In the genomic region with DNA sequence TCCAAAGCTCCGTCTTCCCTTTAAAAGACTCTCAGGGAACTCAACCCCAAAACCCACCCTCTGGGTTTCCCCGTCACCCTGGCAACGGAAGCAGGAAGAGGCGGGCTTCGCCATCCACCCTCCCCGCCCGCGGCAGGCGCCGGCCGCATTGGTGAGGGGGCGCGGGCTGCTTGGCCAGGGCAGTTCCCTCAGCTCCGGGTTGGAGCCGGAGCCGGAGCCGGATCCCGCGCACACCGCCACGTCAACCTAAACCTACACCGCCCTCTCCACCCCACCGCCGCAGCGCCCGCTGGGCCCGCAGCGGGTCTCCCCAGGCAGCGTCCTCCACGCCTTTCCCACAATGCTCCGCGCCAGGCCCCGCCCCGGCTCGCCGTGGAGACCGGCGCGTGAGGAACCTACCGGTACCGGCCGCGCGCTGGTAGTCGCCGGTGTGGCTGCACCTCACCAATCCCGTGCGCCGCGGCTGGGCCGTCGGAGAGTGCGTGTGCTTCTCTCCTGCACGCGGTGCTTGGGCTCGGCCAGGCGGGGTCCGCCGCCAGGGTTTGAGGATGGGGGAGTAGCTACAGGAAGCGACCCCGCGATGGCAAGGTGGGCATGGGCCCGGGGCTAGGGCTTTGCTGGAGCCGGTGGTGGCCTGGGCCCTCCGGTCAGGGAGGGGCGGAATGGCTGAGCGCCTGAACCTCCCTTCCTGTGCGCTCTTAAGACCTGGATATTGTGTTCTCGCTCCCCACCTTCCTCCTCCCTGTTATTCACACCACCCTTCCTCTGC, we compare ENCODE assay signal across 1 cellular context.
A peak's percentile ranks its signal among the peaks of the same experiment; 100 is the strongest.
TF ChIP-seq lines count a peak whose summit lies in the region.

A gene with protein sequence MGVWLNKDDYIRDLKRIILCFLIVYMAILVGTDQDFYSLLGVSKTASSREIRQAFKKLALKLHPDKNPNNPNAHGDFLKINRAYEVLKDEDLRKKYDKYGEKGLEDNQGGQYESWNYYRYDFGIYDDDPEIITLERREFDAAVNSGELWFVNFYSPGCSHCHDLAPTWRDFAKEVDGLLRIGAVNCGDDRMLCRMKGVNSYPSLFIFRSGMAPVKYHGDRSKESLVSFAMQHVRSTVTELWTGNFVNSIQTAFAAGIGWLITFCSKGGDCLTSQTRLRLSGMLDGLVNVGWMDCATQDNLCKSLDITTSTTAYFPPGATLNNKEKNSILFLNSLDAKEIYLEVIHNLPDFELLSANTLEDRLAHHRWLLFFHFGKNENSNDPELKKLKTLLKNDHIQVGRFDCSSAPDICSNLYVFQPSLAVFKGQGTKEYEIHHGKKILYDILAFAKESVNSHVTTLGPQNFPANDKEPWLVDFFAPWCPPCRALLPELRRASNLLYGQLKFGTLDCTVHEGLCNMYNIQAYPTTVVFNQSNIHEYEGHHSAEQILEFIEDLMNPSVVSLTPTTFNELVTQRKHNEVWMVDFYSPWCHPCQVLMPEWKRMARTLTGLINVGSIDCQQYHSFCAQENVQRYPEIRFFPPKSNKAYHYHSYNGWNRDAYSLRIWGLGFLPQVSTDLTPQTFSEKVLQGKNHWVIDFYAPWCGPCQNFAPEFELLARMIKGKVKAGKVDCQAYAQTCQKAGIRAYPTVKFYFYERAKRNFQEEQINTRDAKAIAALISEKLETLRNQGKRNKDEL (plus strand): TSS at position 362 of the 769 bp plus-strand sequence. CDS start 1,830 bp downstream, outside the sequence.

TF ChIP-seq in HepG2, 621 proteins besides CTCF, POLR2A, EP300 and RAD21 (continued from another document and continues in another):
- TF ChIP-seq, protein P1, sequence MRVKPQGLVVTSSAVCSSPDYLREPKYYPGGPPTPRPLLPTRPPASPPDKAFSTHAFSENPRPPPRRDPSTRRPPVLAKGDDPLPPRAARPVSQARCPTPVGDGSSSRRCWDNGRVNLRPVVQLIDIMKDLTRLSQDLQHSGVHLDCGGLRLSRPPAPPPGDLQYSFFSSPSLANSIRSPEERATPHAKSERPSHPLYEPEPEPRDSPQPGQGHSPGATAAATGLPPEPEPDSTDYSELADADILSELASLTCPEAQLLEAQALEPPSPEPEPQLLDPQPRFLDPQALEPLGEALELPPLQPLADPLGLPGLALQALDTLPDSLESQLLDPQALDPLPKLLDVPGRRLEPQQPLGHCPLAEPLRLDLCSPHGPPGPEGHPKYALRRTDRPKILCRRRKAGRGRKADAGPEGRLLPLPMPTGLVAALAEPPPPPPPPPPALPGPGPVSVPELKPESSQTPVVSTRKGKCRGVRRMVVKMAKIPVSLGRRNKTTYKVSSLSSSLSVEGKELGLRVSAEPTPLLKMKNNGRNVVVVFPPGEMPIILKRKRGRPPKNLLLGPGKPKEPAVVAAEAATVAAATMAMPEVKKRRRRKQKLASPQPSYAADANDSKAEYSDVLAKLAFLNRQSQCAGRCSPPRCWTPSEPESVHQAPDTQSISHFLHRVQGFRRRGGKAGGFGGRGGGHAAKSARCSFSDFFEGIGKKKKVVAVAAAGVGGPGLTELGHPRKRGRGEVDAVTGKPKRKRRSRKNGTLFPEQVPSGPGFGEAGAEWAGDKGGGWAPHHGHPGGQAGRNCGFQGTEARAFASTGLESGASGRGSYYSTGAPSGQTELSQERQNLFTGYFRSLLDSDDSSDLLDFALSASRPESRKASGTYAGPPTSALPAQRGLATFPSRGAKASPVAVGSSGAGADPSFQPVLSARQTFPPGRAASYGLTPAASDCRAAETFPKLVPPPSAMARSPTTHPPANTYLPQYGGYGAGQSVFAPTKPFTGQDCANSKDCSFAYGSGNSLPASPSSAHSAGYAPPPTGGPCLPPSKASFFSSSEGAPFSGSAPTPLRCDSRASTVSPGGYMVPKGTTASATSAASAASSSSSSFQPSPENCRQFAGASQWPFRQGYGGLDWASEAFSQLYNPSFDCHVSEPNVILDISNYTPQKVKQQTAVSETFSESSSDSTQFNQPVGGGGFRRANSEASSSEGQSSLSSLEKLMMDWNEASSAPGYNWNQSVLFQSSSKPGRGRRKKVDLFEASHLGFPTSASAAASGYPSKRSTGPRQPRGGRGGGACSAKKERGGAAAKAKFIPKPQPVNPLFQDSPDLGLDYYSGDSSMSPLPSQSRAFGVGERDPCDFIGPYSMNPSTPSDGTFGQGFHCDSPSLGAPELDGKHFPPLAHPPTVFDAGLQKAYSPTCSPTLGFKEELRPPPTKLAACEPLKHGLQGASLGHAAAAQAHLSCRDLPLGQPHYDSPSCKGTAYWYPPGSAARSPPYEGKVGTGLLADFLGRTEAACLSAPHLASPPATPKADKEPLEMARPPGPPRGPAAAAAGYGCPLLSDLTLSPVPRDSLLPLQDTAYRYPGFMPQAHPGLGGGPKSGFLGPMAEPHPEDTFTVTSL (CRISPR knock-in tag; IDR thresholded peaks at IDR 0.05; ENCODE audit: borderline replicate concordance), result no peak
- TF ChIP-seq ZNF546 (CRISPR knock-in tag; conservative IDR thresholded peaks at IDR 0.05) (peak; percentile 92), ZNF160 (CRISPR knock-in tag; IDR thresholded peaks at IDR 0.05) (peak; percentile 87), SRSF4 (IDR thresholded peaks at IDR 0.05; ENCODE audit: low read depth, low read length, poor library complexity, severe bottlenecking) (no peak), ZFAT (CRISPR knock-in tag; conservative IDR thresholded peaks at IDR 0.05) (peak; percentile 59; the same call in 1 of the 2 replicates), MAF1 (CRISPR knock-in tag; IDR thresholded peaks at IDR 0.05; ENCODE audit: borderline replicate concordance) (peak; percentile 71; the same call in 1 of the 2 replicates), SSRP1 (CRISPR knock-in tag; IDR thresholded peaks at IDR 0.05) (peak; percentile 64; the same call in 1 of the 2 replicates), ZNF737 (CRISPR knock-in tag; IDR thresholded peaks at IDR 0.05; ENCODE audit: borderline replicate concordance) (no peak), CBX5 (CRISPR knock-in tag; IDR thresholded peaks at IDR 0.05; ENCODE audit: borderline replicate concordance) (peak; percentile 48; the same call in 1 of the 2 replicates), ZNF432 (CRISPR knock-in tag; IDR thresholded peaks at IDR 0.05; ENCODE audit: borderline replicate concordance) (no peak), PHF5A (CRISPR knock-in tag; IDR thresholded peaks at IDR 0.05; ENCODE audit: low read depth, unreplicated experiment) (peak; percentile 60), ISL2 (CRISPR knock-in tag; IDR thresholded peaks at IDR 0.05) (peak; percentile 86), CC2D1A (CRISPR knock-in tag; IDR thresholded peaks at IDR 0.05) (no peak), NR2C2 (CRISPR knock-in tag; IDR thresholded peaks at IDR 0.05; ENCODE audit: borderline replicate concordance) (no peak), ZNF773 (CRISPR knock-in tag; IDR thresholded peaks at IDR 0.05; ENCODE audit: borderline replicate concordance) (peak; percentile 88; the same call in 1 of the 2 replicates), PCBP2 (optimal IDR thresholded peaks at IDR 0.05; ENCODE audit: low read depth, low read length, poor library complexity, severe bottlenecking) (no peak), CENPX (CRISPR knock-in tag; IDR thresholded peaks at IDR 0.05) (no peak), NCOA5 (CRISPR knock-in tag; IDR thresholded peaks at IDR 0.05) (0 out of 2 replicates have a peak, but pooled peaks have one; percentile 43), NRL (CRISPR knock-in tag; IDR thresholded peaks at IDR 0.05; ENCODE audit: borderline replicate concordance) (peak; percentile 98), BHLHE40 (IDR thresholded peaks at IDR 0.05; ENCODE audit: low read length) (peak; percentile 66), ZNF121 (CRISPR knock-in tag; IDR thresholded peaks at IDR 0.05) (peak; percentile 39; the same call in 1 of the 2 replicates), RBFOX2 (IDR thresholded peaks at IDR 0.05; ENCODE audit: low read depth, low read length) (peak; percentile 98), ATF7-NPFF (CRISPR knock-in tag; IDR thresholded peaks at IDR 0.05; ENCODE audit: low read depth) (peak; percentile 93), ZNF841 (CRISPR knock-in tag; IDR thresholded peaks at IDR 0.05; ENCODE audit: borderline replicate concordance) (peak; percentile 10; the same call in 1 of the 2 replicates), ETV5 (CRISPR knock-in tag; IDR thresholded peaks at IDR 0.05; ENCODE audit: borderline replicate concordance) (peak; percentile 44; the same call in 1 of the 2 replicates)
- TF ChIP-seq, protein P2, sequence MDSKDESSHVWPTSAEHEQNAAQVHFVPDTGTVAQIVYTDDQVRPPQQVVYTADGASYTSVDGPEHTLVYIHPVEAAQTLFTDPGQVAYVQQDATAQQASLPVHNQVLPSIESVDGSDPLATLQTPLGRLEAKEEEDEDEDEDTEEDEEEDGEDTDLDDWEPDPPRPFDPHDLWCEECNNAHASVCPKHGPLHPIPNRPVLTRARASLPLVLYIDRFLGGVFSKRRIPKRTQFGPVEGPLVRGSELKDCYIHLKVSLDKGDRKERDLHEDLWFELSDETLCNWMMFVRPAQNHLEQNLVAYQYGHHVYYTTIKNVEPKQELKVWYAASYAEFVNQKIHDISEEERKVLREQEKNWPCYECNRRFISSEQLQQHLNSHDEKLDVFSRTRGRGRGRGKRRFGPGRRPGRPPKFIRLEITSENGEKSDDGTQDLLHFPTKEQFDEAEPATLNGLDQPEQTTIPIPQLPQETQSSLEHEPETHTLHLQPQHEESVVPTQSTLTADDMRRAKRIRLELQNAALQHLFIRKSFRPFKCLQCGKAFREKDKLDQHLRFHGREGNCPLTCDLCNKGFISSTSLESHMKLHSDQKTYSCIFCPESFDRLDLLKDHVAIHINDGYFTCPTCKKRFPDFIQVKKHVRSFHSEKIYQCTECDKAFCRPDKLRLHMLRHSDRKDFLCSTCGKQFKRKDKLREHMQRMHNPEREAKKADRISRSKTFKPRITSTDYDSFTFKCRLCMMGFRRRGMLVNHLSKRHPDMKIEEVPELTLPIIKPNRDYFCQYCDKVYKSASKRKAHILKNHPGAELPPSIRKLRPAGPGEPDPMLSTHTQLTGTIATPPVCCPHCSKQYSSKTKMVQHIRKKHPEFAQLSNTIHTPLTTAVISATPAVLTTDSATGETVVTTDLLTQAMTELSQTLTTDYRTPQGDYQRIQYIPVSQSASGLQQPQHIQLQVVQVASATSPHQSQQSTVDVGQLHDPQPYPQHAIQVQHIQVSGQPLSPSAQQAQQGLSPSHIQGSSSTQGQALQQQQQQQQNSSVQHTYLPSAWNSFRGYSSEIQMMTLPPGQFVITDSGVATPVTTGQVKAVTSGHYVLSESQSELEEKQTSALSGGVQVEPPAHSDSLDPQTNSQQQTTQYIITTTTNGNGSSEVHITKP (CRISPR knock-in tag; IDR thresholded peaks at IDR 0.05; ENCODE audit: low read depth), result no peak
- TF ChIP-seq, protein P3, sequence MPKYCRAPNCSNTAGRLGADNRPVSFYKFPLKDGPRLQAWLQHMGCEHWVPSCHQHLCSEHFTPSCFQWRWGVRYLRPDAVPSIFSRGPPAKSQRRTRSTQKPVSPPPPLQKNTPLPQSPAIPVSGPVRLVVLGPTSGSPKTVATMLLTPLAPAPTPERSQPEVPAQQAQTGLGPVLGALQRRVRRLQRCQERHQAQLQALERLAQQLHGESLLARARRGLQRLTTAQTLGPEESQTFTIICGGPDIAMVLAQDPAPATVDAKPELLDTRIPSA (CRISPR knock-in tag; IDR thresholded peaks at IDR 0.05; ENCODE audit: borderline replicate concordance), result peak; percentile 44; the same call in 1 of the 2 replicates
- TF ChIP-seq, protein P4, sequence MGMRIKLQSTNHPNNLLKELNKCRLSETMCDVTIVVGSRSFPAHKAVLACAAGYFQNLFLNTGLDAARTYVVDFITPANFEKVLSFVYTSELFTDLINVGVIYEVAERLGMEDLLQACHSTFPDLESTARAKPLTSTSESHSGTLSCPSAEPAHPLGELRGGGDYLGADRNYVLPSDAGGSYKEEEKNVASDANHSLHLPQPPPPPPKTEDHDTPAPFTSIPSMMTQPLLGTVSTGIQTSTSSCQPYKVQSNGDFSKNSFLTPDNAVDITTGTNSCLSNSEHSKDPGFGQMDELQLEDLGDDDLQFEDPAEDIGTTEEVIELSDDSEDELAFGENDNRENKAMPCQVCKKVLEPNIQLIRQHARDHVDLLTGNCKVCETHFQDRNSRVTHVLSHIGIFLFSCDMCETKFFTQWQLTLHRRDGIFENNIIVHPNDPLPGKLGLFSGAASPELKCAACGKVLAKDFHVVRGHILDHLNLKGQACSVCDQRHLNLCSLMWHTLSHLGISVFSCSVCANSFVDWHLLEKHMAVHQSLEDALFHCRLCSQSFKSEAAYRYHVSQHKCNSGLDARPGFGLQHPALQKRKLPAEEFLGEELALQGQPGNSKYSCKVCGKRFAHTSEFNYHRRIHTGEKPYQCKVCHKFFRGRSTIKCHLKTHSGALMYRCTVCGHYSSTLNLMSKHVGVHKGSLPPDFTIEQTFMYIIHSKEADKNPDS (CRISPR knock-in tag; IDR thresholded peaks at IDR 0.05), result no peak
- TF ChIP-seq, protein P5, sequence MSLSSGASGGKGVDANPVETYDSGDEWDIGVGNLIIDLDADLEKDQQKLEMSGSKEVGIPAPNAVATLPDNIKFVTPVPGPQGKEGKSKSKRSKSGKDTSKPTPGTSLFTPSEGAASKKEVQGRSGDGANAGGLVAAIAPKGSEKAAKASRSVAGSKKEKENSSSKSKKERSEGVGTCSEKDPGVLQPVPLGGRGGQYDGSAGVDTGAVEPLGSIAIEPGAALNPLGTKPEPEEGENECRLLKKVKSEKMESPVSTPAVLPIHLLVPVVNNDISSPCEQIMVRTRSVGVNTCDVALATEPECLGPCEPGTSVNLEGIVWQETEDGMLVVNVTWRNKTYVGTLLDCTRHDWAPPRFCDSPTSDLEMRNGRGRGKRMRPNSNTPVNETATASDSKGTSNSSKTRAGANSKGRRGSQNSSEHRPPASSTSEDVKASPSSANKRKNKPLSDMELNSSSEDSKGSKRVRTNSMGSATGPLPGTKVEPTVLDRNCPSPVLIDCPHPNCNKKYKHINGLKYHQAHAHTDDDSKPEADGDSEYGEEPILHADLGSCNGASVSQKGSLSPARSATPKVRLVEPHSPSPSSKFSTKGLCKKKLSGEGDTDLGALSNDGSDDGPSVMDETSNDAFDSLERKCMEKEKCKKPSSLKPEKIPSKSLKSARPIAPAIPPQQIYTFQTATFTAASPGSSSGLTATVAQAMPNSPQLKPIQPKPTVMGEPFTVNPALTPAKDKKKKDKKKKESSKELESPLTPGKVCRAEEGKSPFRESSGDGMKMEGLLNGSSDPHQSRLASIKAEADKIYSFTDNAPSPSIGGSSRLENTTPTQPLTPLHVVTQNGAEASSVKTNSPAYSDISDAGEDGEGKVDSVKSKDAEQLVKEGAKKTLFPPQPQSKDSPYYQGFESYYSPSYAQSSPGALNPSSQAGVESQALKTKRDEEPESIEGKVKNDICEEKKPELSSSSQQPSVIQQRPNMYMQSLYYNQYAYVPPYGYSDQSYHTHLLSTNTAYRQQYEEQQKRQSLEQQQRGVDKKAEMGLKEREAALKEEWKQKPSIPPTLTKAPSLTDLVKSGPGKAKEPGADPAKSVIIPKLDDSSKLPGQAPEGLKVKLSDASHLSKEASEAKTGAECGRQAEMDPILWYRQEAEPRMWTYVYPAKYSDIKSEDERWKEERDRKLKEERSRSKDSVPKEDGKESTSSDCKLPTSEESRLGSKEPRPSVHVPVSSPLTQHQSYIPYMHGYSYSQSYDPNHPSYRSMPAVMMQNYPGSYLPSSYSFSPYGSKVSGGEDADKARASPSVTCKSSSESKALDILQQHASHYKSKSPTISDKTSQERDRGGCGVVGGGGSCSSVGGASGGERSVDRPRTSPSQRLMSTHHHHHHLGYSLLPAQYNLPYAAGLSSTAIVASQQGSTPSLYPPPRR (CRISPR knock-in tag; IDR thresholded peaks at IDR 0.05; ENCODE audit: borderline replicate concordance), result peak; percentile 69
- TF ChIP-seq, protein P6, sequence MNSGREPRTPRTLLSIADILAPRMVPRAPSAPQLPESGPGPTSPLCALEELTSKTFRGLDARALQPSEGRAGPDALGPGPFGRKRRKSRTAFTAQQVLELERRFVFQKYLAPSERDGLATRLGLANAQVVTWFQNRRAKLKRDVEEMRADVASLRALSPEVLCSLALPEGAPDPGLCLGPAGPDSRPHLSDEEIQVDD (CRISPR knock-in tag; IDR thresholded peaks at IDR 0.05; ENCODE audit: borderline replicate concordance), result no peak
- TF ChIP-seq, protein P7, sequence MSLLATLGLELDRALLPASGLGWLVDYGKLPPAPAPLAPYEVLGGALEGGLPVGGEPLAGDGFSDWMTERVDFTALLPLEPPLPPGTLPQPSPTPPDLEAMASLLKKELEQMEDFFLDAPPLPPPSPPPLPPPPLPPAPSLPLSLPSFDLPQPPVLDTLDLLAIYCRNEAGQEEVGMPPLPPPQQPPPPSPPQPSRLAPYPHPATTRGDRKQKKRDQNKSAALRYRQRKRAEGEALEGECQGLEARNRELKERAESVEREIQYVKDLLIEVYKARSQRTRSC (CRISPR knock-in tag; IDR thresholded peaks at IDR 0.05; ENCODE audit: low read depth), result no peak; the same call in 1 of the 2 replicates
